In genomic region chr4:85756938-85757337, GRCh38 we compare ENCODE assay signal across 1 cellular context.
TF ChIP-seq lines count a peak whose summit lies in the region.

No MANE protein-coding gene starts in this region.

TF ChIP-seq in GM23338, 12 proteins besides CTCF, POLR2A, EP300 and RAD21 (continued from another document):
- TF ChIP-seq EZH2phosphoT487 (IDR thresholded peaks at IDR 0.05; ENCODE audit: unreplicated experiment) (no peak), ZNF331 (CRISPR knock-in tag; IDR thresholded peaks at IDR 0.05; ENCODE audit: low read depth) (no peak), NANOG (IDR thresholded peaks at IDR 0.05; ENCODE audit: borderline replicate concordance) (no peak)
